11 cellular contexts compared by ENCODE assay signal in the genomic region with DNA sequence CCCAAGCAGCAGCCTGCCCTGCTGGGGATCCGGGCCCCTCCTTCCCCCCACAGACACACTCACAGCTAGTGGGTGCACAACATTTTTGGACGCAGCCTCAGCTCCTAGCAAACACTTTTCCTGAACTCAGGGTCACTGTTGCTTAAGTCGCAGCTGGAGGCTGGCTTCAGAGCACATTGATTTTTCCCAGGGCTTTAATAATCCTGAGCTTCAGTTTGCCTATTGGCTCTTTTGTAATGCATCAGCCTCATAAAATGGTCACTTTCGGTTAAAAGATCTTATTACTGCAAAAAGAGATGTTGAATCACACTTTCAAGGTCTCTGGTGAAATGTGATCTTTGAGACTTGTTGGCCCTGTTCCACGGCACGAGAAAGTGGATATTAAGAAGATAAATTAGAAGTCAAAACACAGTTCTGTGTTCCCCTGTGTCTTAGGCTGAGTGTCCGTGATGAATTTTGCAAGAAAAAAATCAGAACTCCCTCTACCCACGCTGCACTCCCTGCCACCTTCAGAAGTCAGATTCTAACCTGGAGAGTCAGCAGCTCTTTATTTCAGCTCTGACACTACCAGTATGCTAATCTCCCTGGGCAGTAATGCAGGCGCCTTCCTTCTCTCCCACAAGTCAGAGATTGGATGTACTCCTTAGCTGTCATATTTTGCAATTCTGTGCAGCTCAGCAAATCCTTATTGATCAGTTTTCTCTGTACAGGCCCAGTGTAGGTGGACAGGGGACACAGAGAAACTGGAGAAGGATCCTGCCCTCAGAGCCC.
A peak's percentile ranks its signal among the peaks of the same experiment; 100 is the strongest.
DNase-seq lines count a peak whose midpoint lies in the region; ATAC-seq and TF ChIP-seq lines count a peak whose summit lies in the region.
"Had no signal": no experiment of that assay in that cellular context is flagged by ENCODE, and none has a peak within 500 bp of the region (broad histone marks: within the 10 kb centered on the region; RNA-seq: fewer than 3 reads in every experiment).

No MANE protein-coding gene starts in this region.

- H3K27ac ChIP-seq in RWPE2 (ENCODE audit: poor library complexity, severe bottlenecking), result no peak overlapping the region
- peak overlapping the region in 3 of 5 donors; percentile 13 to 59 (median 30) for H3K27ac ChIP-seq in stomach

- 23 to 36% (median 26%) methylated on average over 9 of the region's 9 CpGs for WGBS in stomach, 5 donors

- H3K4me1 ChIP-seq in RWPE2 (ENCODE audit: insufficient read depth, poor library complexity, severe bottlenecking) (peaks cover 9% of the 10 kb centered on the region), stomach (peaks cover 0 to 14% (median 7%) of the 10 kb centered on the region in 4 donors)

- no peak for TF ChIP-seq POLR2A in stomach (IDR thresholded peaks at IDR 0.05)

- intact Hi-C loops in stomach (cut with DNase I; ENCODE audit: low total_unique reads), result no loop called here

- H3K4me3 ChIP-seq in RWPE2 (ENCODE audit: severe bottlenecking), result no peak overlapping the region
- no peak overlapping the region for H3K4me3 ChIP-seq in stomach

- TF ChIP-seq EP300 in stomach (IDR thresholded peaks at IDR 0.05), result no peak

- no peak for TF ChIP-seq CTCF in RWPE2 (IDR thresholded peaks at IDR 0.05; ENCODE audit: poor library complexity, severe bottlenecking)
- TF ChIP-seq CTCF in stomach (IDR thresholded peaks at IDR 0.05), result no peak

- H3K9me3 ChIP-seq in RWPE2 (ENCODE audit: severe bottlenecking) (no peaks in the 10 kb centered on the region), stomach (no peaks in the 10 kb centered on the region)

- H3K27me3 ChIP-seq in RWPE2 (ENCODE audit: insufficient read depth, poor library complexity, severe bottlenecking) (no peaks in the 10 kb centered on the region), stomach (no peaks in the 10 kb centered on the region)

- H3K36me3 ChIP-seq in RWPE2 (ENCODE audit: low read depth), result no peaks in the 10 kb centered on the region
- H3K36me3 ChIP-seq in stomach, result no peaks in the 10 kb centered on the region

- DNase-seq in GM04503 (ENCODE audit: low read depth) (peak; percentile 82), RWPE2 (ENCODE audit: low spot score) (no peak), iris pigment epithelial cell (ENCODE audit: low read depth) (peak; percentile 93), stomach (peak; percentile 33), hypothalamus (lab: John Stamatoyannopoulos, UW) (no peak), NCI-H187 (lab: John Stamatoyannopoulos, UW) (no peak)
- DNase-seq: activated CD8-positive, alpha-beta T cell treated with anti-CD3 and anti-CD28 coated beads for 36 hours; NCI-H2029 treated with DMSO at 0.1 percent for 48 hours; stimulated activated CD4-positive, alpha-beta T cell treated with anti-CD3 and anti-CD28 coated beads, Interleukin-4, amount 100 ng/mL, for 4 hours had no signal

- ATAC-seq in RWPE2 (ENCODE audit: low read depth) (peak; percentile 72), GM21515 (IDR thresholded peaks at IDR 0.05; ENCODE audit: unreplicated experiment) (no peak), GM18873 (IDR thresholded peaks at IDR 0.05; ENCODE audit: low FRiP score, unreplicated experiment) (no peak)
- ATAC-seq: activated CD8-positive, alpha-beta T cell treated with anti-CD3 and anti-CD28 coated beads for 36 hours had no signal

Comparison
In these comparisons a context has a peak if more than half of its experiments do, and no peak if none do; other contexts are left out.
1. DNase-seq: peak in GM04503 (single experiment), iris pigment epithelial cell (single experiment) and stomach (single experiment); none in RWPE2 (single experiment), hypothalamus (0 of 51) and NCI-H187 (0 of 2).